Comparison of ENCODE assay signal across 8 cellular contexts in genomic region chr17:77440571-77440981, GRCh38.
DNase-seq lines count a peak whose midpoint lies in the region; ATAC-seq and TF ChIP-seq lines count a peak whose summit lies in the region.

No MANE protein-coding gene starts in this region.

- H3K4me1 ChIP-seq in hepatocyte (ENCODE audit: insufficient read depth) (peaks cover 89% of the 10 kb centered on the region), suprapubic skin (peaks cover 95% of the 10 kb centered on the region), SK-N-SH (ENCODE audit: control insufficient read depth in 1 of 2, insufficient read depth in 2 of 2, low read depth in 1 of 2, low read length in 1 of 2) (peaks cover 40 to 73% of the 10 kb centered on the region in 2 experiments), PC-3 (ENCODE audit: insufficient read depth, low read length) (no peaks in the 10 kb centered on the region)

- no peak for TF ChIP-seq EP300 in suprapubic skin (IDR thresholded peaks at IDR 0.05)
- TF ChIP-seq EP300 in SK-N-SH (IDR thresholded peaks at IDR 0.05; ENCODE audit: borderline replicate concordance in 1 of 2, low read depth in 1 of 2, low read length in 1 of 2): no peak

- H3K9me2 ChIP-seq in SU-DHL-6 (replicated peaks; ENCODE audit: insufficient read depth, low read length): no peaks in the 10 kb centered on the region
- H3K9me2 ChIP-seq in hepatocyte (replicated peaks; ENCODE audit: insufficient read depth): no peaks in the 10 kb centered on the region
- no peaks in the 10 kb centered on the region for H3K9me2 ChIP-seq in SK-N-SH
- no peaks in the 10 kb centered on the region for H3K9me2 ChIP-seq in PC-3 (replicated peaks; ENCODE audit: low read length)

- POLR2A ChIA-PET in SK-N-SH (lab: Yijun Ruan, JAX) (interaction anchor here (1.1 to 1.6 kb wide), 2 partner anchors 9 to 66 kb away, joined by 3 to 5 read pairs; no protein-coding TSS in a partner anchor), PC-3 (lab: Charles Lee; ENCODE audit: unreplicated experiment) (no interaction called here)

- peak; percentile 81 for DNase-seq in activated naive CD4-positive, alpha-beta T cell treated with anti-CD3 and anti-CD28 coated beads for 36 hours
- no peak for DNase-seq in activated naive CD4-positive, alpha-beta T cell (lab: John Stamatoyannopoulos, UW)
- no peak for DNase-seq in hepatocyte (ENCODE audit: low spot score)
- DNase-seq in suprapubic skin (ENCODE audit: low spot score in 2 of 2): no peak
- DNase-seq in SK-N-SH: no peak
- no peak for DNase-seq in PC-3

- no peaks in the 10 kb centered on the region for H3K27me3 ChIP-seq in SU-DHL-6 (ENCODE audit: low read length)
- H3K27me3 ChIP-seq in hepatocyte: no peaks in the 10 kb centered on the region
- no peaks in the 10 kb centered on the region for H3K27me3 ChIP-seq in suprapubic skin
- no peaks in the 10 kb centered on the region for H3K27me3 ChIP-seq in SK-N-SH (ENCODE audit: insufficient read depth)
- no peaks in the 10 kb centered on the region for H3K27me3 ChIP-seq in PC-3 (ENCODE audit: low read length)

- TF ChIP-seq CTCF in SU-DHL-6 (IDR thresholded peaks at IDR 0.05; ENCODE audit: insufficient read depth, low read length, poor library complexity, severe bottlenecking) (no peak), hepatocyte (IDR thresholded peaks at IDR 0.05; ENCODE audit: poor library complexity) (no peak), suprapubic skin (IDR thresholded peaks at IDR 0.05) (no peak), SK-N-SH (IDR thresholded peaks at IDR 0.05) (no peak), PC-3 (conservative IDR thresholded peaks at IDR 0.05; ENCODE audit: low read depth, low read length) (no peak)

- no peaks in the 10 kb centered on the region for H3K9me3 Mint-ChIP-seq in activated naive CD4-positive, alpha-beta T cell treated with anti-CD3 and anti-CD28 coated beads for 36 hours

- ATAC-seq in SK-N-SH treated with all-trans-retinoic acid at 6 μM for 48 hours (no peak), PC-3 (no peak)

- H3K27ac Mint-ChIP-seq in activated naive CD4-positive, alpha-beta T cell treated with anti-CD3 and anti-CD28 coated beads for 36 hours: peak overlapping the region; percentile 99

- H3F3A ChIP-seq in SU-DHL-6 (ENCODE audit: insufficient read depth) (peaks cover 91% of the 10 kb centered on the region), SK-N-SH (replicated peaks; ENCODE audit: insufficient read depth) (no peaks in the 10 kb centered on the region), PC-3 (ENCODE audit: low read length, unreplicated experiment) (no peaks in the 10 kb centered on the region)

- WGBS in hepatocyte (ENCODE audit: low lambda C conversion rate, missing lambda C conversion rate): 91% methylated on average over 12 of the region's 12 CpGs
- WGBS in suprapubic skin: 67% methylated on average over 12 of the region's 12 CpGs
- 96% methylated on average over 12 of the region's 12 CpGs for whole genome bisulfite sequencing in SK-N-SH (ENCODE audit: low lambda C conversion rate)

- BruUV-seq in PC-3 (replicated peaks; lab: Mats Ljungman, UMichigan): no TSS peak

- CTCF ChIA-PET in activated naive CD4-positive, alpha-beta T cell treated with anti-CD3 and anti-CD28 coated beads for 36 hours (lab: Charles Lee): interaction anchor here (0.7 to 3.5 kb wide), 11 partner anchors 10 to 110 kb away, joined by 3 to 26 read pairs (median 6); no protein-coding TSS in a partner anchor
- CTCF ChIA-PET in SK-N-SH (lab: Yijun Ruan, JAX): interaction anchor here (1.0 to 29.4 kb wide), 11 partner anchors 10 to 109 kb away, joined by 3 to 566 read pairs (median 5); no protein-coding TSS in a partner anchor
- CTCF ChIA-PET in PC-3 (lab: Charles Lee): no interaction called here

- H3K36me3 ChIP-seq in SU-DHL-6 (ENCODE audit: low read length) (no peaks in the 10 kb centered on the region), hepatocyte (replicated peaks; ENCODE audit: insufficient read depth, low read depth) (no peaks in the 10 kb centered on the region), suprapubic skin (no peaks in the 10 kb centered on the region), SK-N-SH (replicated peaks in 1 of 2; ENCODE audit: control insufficient read depth in 1 of 2, insufficient read depth in 2 of 2, low read length in 1 of 2) (peaks cover 0 to 7% of the 10 kb centered on the region in 2 experiments), PC-3 (ENCODE audit: low read depth, low read length) (peaks cover 6% of the 10 kb centered on the region; the same call in 1 of the 2 replicates)

- no peaks in the 10 kb centered on the region for H3K27me3 Mint-ChIP-seq in activated naive CD4-positive, alpha-beta T cell treated with anti-CD3 and anti-CD28 coated beads for 36 hours (ENCODE audit: low read depth)

- H3K36me3 Mint-ChIP-seq in activated naive CD4-positive, alpha-beta T cell treated with anti-CD3 and anti-CD28 coated beads for 36 hours (ENCODE audit: low read depth): peaks cover 5% of the 10 kb centered on the region

- H2AFZ ChIP-seq in SU-DHL-6 (ENCODE audit: low read depth, low read length, severe bottlenecking) (no peak overlapping the region), hepatocyte (no peak overlapping the region), SK-N-SH (ENCODE audit: low read depth) (no peak overlapping the region), PC-3 (ENCODE audit: low read length) (no peak overlapping the region)

- no peaks in the 10 kb centered on the region for H3K9me3 ChIP-seq in SU-DHL-6 (ENCODE audit: insufficient read depth, low read length)
- H3K9me3 ChIP-seq in hepatocyte (ENCODE audit: low read depth): no peaks in the 10 kb centered on the region
- no peaks in the 10 kb centered on the region for H3K9me3 ChIP-seq in suprapubic skin
- H3K9me3 ChIP-seq in SK-N-SH: no peaks in the 10 kb centered on the region
- no peaks in the 10 kb centered on the region for H3K9me3 ChIP-seq in PC-3 (ENCODE audit: low read length)

- TF ChIP-seq RAD21 in SK-N-SH (IDR thresholded peaks at IDR 0.05; ENCODE audit: low read length): no peak

- peak overlapping the region; percentile 91 for H3K9ac ChIP-seq in SU-DHL-6 (ENCODE audit: low read length)
- H3K9ac ChIP-seq in SK-N-SH: no peak overlapping the region
- no peak overlapping the region for H3K9ac ChIP-seq in PC-3 (ENCODE audit: low read length)

- no peak for TF ChIP-seq POLR2A in suprapubic skin (IDR thresholded peaks at IDR 0.05)

- H3K4me3 ChIP-seq in SU-DHL-6 (ENCODE audit: insufficient read depth, low read length, poor library complexity, severe bottlenecking): peak overlapping the region; percentile 28
- H3K4me3 ChIP-seq in hepatocyte: no peak overlapping the region
- no peak overlapping the region for H3K4me3 ChIP-seq in suprapubic skin
- no peak overlapping the region for H3K4me3 ChIP-seq in SK-N-SH (ENCODE audit: low read depth in 2 of 2, low read length in 1 of 2)
- H3K4me3 ChIP-seq in PC-3 (ENCODE audit: low read length): no peak overlapping the region

- H3K27ac ChIP-seq in SU-DHL-6 (ENCODE audit: low read depth, low read length): peak overlapping the region; percentile 100
- peak overlapping the region; percentile 80 for H3K27ac ChIP-seq in hepatocyte
- peak overlapping the region; percentile 48 for H3K27ac ChIP-seq in suprapubic skin
- H3K27ac ChIP-seq in SK-N-SH (ENCODE audit: low read depth in 2 of 2, low read length in 1 of 2): peak overlapping the region in 1 of 2 experiments; percentile 65; a peak in 2 of 4 replicates
- no peak overlapping the region for H3K27ac ChIP-seq in PC-3 (ENCODE audit: low read length)

- peak overlapping the region; percentile 72 for H3K4me2 ChIP-seq in SU-DHL-6 (ENCODE audit: low read depth, low read length, poor library complexity, severe bottlenecking)
- H3K4me2 ChIP-seq in hepatocyte: no peak overlapping the region
- no peak overlapping the region for H3K4me2 ChIP-seq in SK-N-SH
- H3K4me2 ChIP-seq in PC-3 (ENCODE audit: low read length): no peak overlapping the region

- H3K4me3 Mint-ChIP-seq in activated naive CD4-positive, alpha-beta T cell treated with anti-CD3 and anti-CD28 coated beads for 36 hours: peak overlapping the region; percentile 14

- intact Hi-C loops in activated naive CD4-positive, alpha-beta T cell treated with anti-CD3 and anti-CD28 coated beads for 36 hours (cut with micrococcal nuclease): loop anchor here (2.0 to 10.0 kb wide), 4 partner anchors 110 to 404 kb away; partner anchors contain the start of gene SEC14L1
- intact Hi-C loops in PC-3 (cut with micrococcal nuclease): no loop called here

- H4K20me1 ChIP-seq in SU-DHL-6 (ENCODE audit: low read depth, low read length): no peaks in the 10 kb centered on the region
- H4K20me1 ChIP-seq in hepatocyte (ENCODE audit: insufficient read depth, poor library complexity, severe bottlenecking): peaks cover 36% of the 10 kb centered on the region
- H4K20me1 ChIP-seq in SK-N-SH (ENCODE audit: insufficient read depth): peaks cover 79% of the 10 kb centered on the region
- H4K20me1 ChIP-seq in PC-3 (ENCODE audit: low read length): peaks cover 26% of the 10 kb centered on the region; the same call in 1 of the 2 replicates

- peaks cover 98% of the 10 kb centered on the region for H3K4me1 Mint-ChIP-seq in activated naive CD4-positive, alpha-beta T cell treated with anti-CD3 and anti-CD28 coated beads for 36 hours (ENCODE audit: low read depth)

- H3K79me2 ChIP-seq in SU-DHL-6 (ENCODE audit: insufficient read depth, low read length) (peaks cover 25% of the 10 kb centered on the region), hepatocyte (peaks cover 97% of the 10 kb centered on the region), SK-N-SH (ENCODE audit: insufficient read depth) (peaks cover 80% of the 10 kb centered on the region), PC-3 (ENCODE audit: low read length) (peaks cover 64% of the 10 kb centered on the region)

TF ChIP-seq in SK-N-SH, 30 proteins besides CTCF, POLR2A, EP300 and RAD21 (continues in another document):
- TF ChIP-seq RXRA (IDR thresholded peaks at IDR 0.05; ENCODE audit: borderline replicate concordance, low read depth) (no peak), POLR2AphosphoS5 (IDR thresholded peaks at IDR 0.05; ENCODE audit: low read depth, low read length) (no peak), RCOR1 (IDR thresholded peaks at IDR 0.05; ENCODE audit: low read length) (no peak), GABPA (IDR thresholded peaks at IDR 0.05; ENCODE audit: low read depth) (no peak)

TF ChIP-seq in SK-N-SH treated with all-trans-retinoic acid at 6 μM for 48 hours, 23 proteins besides CTCF, POLR2A, EP300 and RAD21:
- TF ChIP-seq ZFP3 (CRISPR knock-in tag; IDR thresholded peaks at IDR 0.05): no peak
- no peak for TF ChIP-seq ZC3H10 (CRISPR knock-in tag; IDR thresholded peaks at IDR 0.05)
- no peak for TF ChIP-seq OSR1 (CRISPR knock-in tag; IDR thresholded peaks at IDR 0.05)
- TF ChIP-seq ZFP30 (CRISPR knock-in tag; IDR thresholded peaks at IDR 0.05): no peak
- TF ChIP-seq ESRRG (CRISPR knock-in tag; IDR thresholded peaks at IDR 0.05): no peak
- TF ChIP-seq GLIS3 (CRISPR knock-in tag; IDR thresholded peaks at IDR 0.05): no peak
- no peak for TF ChIP-seq ZNF70 (CRISPR knock-in tag; IDR thresholded peaks at IDR 0.05)
